15 cellular contexts compared by ENCODE assay signal in genomic region chr2:241001413-241002274, GRCh38. TPM values are rescaled to one million over a fixed set of nuclear protein-coding genes. Genes with fewer than 3 reads are reported as not detected.
DNase-seq lines count a peak whose midpoint lies in the region; ATAC-seq, FAIRE-seq and TF ChIP-seq lines count a peak whose summit lies in the region.
"Had no signal": no experiment of that assay in that cellular context is flagged by ENCODE, and none has a peak within 500 bp of the region (broad histone marks: within the 10 kb centered on the region; RNA-seq: fewer than 3 reads in every experiment).

No MANE protein-coding gene starts in this region.

- 74% methylated on average over 17 of the region's 21 CpGs for WGBS in HepG2 (ENCODE audit: low lambda C conversion rate)
- WGBS in sigmoid colon, 2 donors: 88 to 91% methylated on average over 21 of the region's 21 CpGs

- H3K79me2 ChIP-seq in HepG2 (ENCODE audit: insufficient read depth, low read length): no peaks in the 10 kb centered on the region

- TF ChIP-seq EP300 in HepG2 (IDR thresholded peaks at IDR 0.05; ENCODE audit: low read depth in 2 of 2, low read length in 2 of 2): no peak
- no peak for TF ChIP-seq EP300 in HepG2 (CRISPR knock-in tag; IDR thresholded peaks at IDR 0.05; ENCODE audit: borderline replicate concordance)
- TF ChIP-seq EP300 in sigmoid colon (IDR thresholded peaks at IDR 0.05): no peak

- peaks cover 7% of the 10 kb centered on the region for H3K36me3 Mint-ChIP-seq in T-helper 17 cell (ENCODE audit: low read depth)

- BruUV-seq in HepG2 (replicated peaks; lab: Mats Ljungman, UMichigan): no TSS peak

- H3K4me3 ChIP-seq in HepG2 (replicated peaks in 1 of 3; ENCODE audit: insufficient read depth in 1 of 3, low read depth in 2 of 3, low read length in 3 of 3) (no peak overlapping the region), sigmoid colon (no peak overlapping the region)
- H3K4me3 ChIP-seq: MG63 had no signal

- DNase-seq in ELF-1 (ENCODE audit: low read depth, low spot score): peak; percentile 5
- DNase-seq in T-helper 17 cell: no peak
- no peak for DNase-seq in HepG2 (ENCODE audit: low spot score)
- peak; percentile 57 for DNase-seq in sigmoid colon
- no peak for DNase-seq in amygdala (lab: John Stamatoyannopoulos, UW)
- DNase-seq in NCI-H128 (lab: John Stamatoyannopoulos, UW; ENCODE audit: unreplicated experiment): no peak
- DNase-seq: activated CD4-positive, CD25-positive, alpha-beta regulatory T cell; CD4-positive, alpha-beta memory T cell; MG63; NCI-H2081 treated with DMSO at 0.1 percent for 48 hours; RPMI8226 had no signal

- no peak overlapping the region for H3K27ac Mint-ChIP-seq in T-helper 17 cell

- H3K36me3 ChIP-seq in HepG2 (replicated peaks in 1 of 2; ENCODE audit: control insufficient read depth in 1 of 2, insufficient read depth in 2 of 2, low read length in 2 of 2) (no peaks in the 10 kb centered on the region), sigmoid colon (peaks cover 0 to 9% (median 0%) of the 10 kb centered on the region in 4 donors)

- H3K27me3 ChIP-seq in HepG2 (ENCODE audit: control insufficient read depth in 1 of 2, insufficient read depth in 2 of 2, low read length in 2 of 2) (peaks cover 6 to 31% of the 10 kb centered on the region in 2 experiments; a peak in 4 of 5 replicates), sigmoid colon (no peaks in the 10 kb centered on the region)
- H3K27me3 ChIP-seq: MG63 had no signal

- no peaks in the 10 kb centered on the region for H4K20me1 ChIP-seq in HepG2 (ENCODE audit: insufficient read depth, low read length)

- no peak overlapping the region for H3K4me2 ChIP-seq in HepG2 (ENCODE audit: low read depth, low read length)

- ATAC-seq in T-helper 17 cell (no peak), HepG2 (no peak), GM19452 (IDR thresholded peaks at IDR 0.05; ENCODE audit: unreplicated experiment) (no peak)

- CTCF ChIA-PET in HepG2 (lab: Yijun Ruan, JAX; ENCODE audit: low intra/inter-chr PET ratio, low total read pairs): no interaction called here

- H3K9me3 ChIP-seq in T-helper 17 cell (ENCODE audit: control insufficient read depth, low read length, poor library complexity, severe bottlenecking) (peaks cover 3% of the 10 kb centered on the region), HepG2 (ENCODE audit: low read length) (peaks cover 5% of the 10 kb centered on the region; the same call in 1 of the 2 replicates), sigmoid colon (peaks cover 4 to 20% (median 9%) of the 10 kb centered on the region in 4 donors)

- no peak overlapping the region for H3K9ac ChIP-seq in HepG2 (ENCODE audit: insufficient read depth, low read depth, low read length)

- no peak for FAIRE-seq in HepG2 (lab: Jason Lieb, UNC)
- FAIRE-seq: astrocyte, GM19239, HTR-8/SVneo had no signal

- H3K4me1 ChIP-seq in HepG2 (ENCODE audit: insufficient read depth, low read length): peaks cover 40% of the 10 kb centered on the region
- H3K4me1 ChIP-seq in sigmoid colon: peaks cover 0 to 20% (median 14%) of the 10 kb centered on the region in 4 donors

- peak overlapping the region; percentile 7 for H3K4me3 Mint-ChIP-seq in T-helper 17 cell

- no peak for TF ChIP-seq RAD21 in HepG2 (CRISPR knock-in tag; IDR thresholded peaks at IDR 0.05)

- peaks cover 21% of the 10 kb centered on the region for H3K27me3 Mint-ChIP-seq in T-helper 17 cell

- H2AFZ ChIP-seq in HepG2 (ENCODE audit: low read length): no peak overlapping the region

- H3K27ac ChIP-seq in HepG2 (ENCODE audit: extremely low read length, insufficient read depth, low read length): no peak overlapping the region
- no peak overlapping the region for H3K27ac ChIP-seq in sigmoid colon

- peaks cover 9% of the 10 kb centered on the region for H3K4me1 Mint-ChIP-seq in T-helper 17 cell

- peak; percentile 36 for TF ChIP-seq CTCF in HepG2 (CRISPR knock-in tag; IDR thresholded peaks at IDR 0.05)
- TF ChIP-seq CTCF in sigmoid colon (IDR thresholded peaks at IDR 0.05): no peak

- no peak for TF ChIP-seq POLR2A in HepG2 (IDR thresholded peaks at IDR 0.05; ENCODE audit: insufficient read depth in 1 of 2, low read depth in 2 of 2, low read length in 2 of 2)
- TF ChIP-seq POLR2A in sigmoid colon (IDR thresholded peaks at IDR 0.05): no peak

- in situ Hi-C loops in HepG2 (cut with HindIII; ENCODE audit: extremely low pct_ligation_motif_present, low pct_unique_long_range_greater_than_20kb): no loop called here

- POLR2A ChIA-PET in HepG2 (lab: Yijun Ruan, JAX): interaction anchor here (1.0 kb wide), 1 partner anchor 220 kb away, joined by 3 read pairs; no protein-coding TSS in a partner anchor

- intact Hi-C loops in HepG2 (cut with micrococcal nuclease; ENCODE audit: unreplicated experiment) (no loop called here), sigmoid colon (cut with DNase I) (no loop called here)

TF ChIP-seq in HepG2, 621 proteins besides CTCF, POLR2A, EP300 and RAD21 (continues in another document):
- TF ChIP-seq, protein P1, sequence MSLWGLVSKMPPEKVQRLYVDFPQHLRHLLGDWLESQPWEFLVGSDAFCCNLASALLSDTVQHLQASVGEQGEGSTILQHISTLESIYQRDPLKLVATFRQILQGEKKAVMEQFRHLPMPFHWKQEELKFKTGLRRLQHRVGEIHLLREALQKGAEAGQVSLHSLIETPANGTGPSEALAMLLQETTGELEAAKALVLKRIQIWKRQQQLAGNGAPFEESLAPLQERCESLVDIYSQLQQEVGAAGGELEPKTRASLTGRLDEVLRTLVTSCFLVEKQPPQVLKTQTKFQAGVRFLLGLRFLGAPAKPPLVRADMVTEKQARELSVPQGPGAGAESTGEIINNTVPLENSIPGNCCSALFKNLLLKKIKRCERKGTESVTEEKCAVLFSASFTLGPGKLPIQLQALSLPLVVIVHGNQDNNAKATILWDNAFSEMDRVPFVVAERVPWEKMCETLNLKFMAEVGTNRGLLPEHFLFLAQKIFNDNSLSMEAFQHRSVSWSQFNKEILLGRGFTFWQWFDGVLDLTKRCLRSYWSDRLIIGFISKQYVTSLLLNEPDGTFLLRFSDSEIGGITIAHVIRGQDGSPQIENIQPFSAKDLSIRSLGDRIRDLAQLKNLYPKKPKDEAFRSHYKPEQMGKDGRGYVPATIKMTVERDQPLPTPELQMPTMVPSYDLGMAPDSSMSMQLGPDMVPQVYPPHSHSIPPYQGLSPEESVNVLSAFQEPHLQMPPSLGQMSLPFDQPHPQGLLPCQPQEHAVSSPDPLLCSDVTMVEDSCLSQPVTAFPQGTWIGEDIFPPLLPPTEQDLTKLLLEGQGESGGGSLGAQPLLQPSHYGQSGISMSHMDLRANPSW (CRISPR knock-in tag; IDR thresholded peaks at IDR 0.05; ENCODE audit: borderline replicate concordance): no peak
- no peak for TF ChIP-seq ZNF263 (CRISPR knock-in tag; IDR thresholded peaks at IDR 0.05)
- no peak for TF ChIP-seq CSRNP2 (CRISPR knock-in tag; conservative IDR thresholded peaks at IDR 0.05; ENCODE audit: low read depth)
- no peak for TF ChIP-seq ZNF550 (CRISPR knock-in tag; IDR thresholded peaks at IDR 0.05; ENCODE audit: borderline replicate concordance)
- TF ChIP-seq, protein P2, sequence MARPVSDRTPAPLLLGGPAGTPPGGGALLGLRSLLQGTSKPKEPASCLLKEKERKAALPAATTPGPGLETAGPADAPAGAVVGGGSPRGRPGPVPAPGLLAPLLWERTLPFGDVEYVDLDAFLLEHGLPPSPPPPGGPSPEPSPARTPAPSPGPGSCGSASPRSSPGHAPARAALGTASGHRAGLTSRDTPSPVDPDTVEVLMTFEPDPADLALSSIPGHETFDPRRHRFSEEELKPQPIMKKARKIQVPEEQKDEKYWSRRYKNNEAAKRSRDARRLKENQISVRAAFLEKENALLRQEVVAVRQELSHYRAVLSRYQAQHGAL (CRISPR knock-in tag; IDR thresholded peaks at IDR 0.05; ENCODE audit: not compliant biosample characterization): no peak
- TF ChIP-seq SP5 (CRISPR knock-in tag; IDR thresholded peaks at IDR 0.05; ENCODE audit: borderline replicate concordance, low read depth): no peak
- no peak for TF ChIP-seq MXD4 (CRISPR knock-in tag; IDR thresholded peaks at IDR 0.05)

RNA-seq across cellular contexts. Expression of gene SNED1, which starts 3.2 kb away (rescaled TPM):
- total RNA-seq in T-helper 17 cell (10 to 100 TPM; 42.0 to 72.1 TPM), HepG2 (2016; rRNA removed; fragmentation: Illumina TruSeq; extraction: Trizol) (0.15 TPM in 1 of 2 replicates, not detected in the other), sigmoid colon (10 to 100 TPM in 3 of 4 donors, 1 to 10 TPM in 1; 8.3 to 37.1 (median 17.0) TPM)
- total RNA-seq in HepG2 (2016; cell fraction: cytosol; rRNA removed; fragmentation: Illumina TruSeq; extraction: Trizol; ENCODE audit: low read depth): 0.09 and 0.10 TPM in 2 replicates
- total RNA-seq in HepG2 (2016; cell fraction: insoluble cytoplasmic fraction; rRNA removed; fragmentation: Illumina TruSeq; extraction: Trizol): 0.03 and 0.26 TPM in 2 replicates
- total RNA-seq in HepG2 (2016; cell fraction: membrane; rRNA removed; fragmentation: Illumina TruSeq; extraction: Trizol): 0.10 and 0.12 TPM in 2 replicates
- 0.13 and 0.62 TPM in 2 replicates for total RNA-seq in HepG2 (2016; cell fraction: nucleus; rRNA removed; fragmentation: Illumina TruSeq; extraction: Trizol)
- polyA plus RNA-seq in HepG2 (2011; rRNA removed) (0.35 and 0.65 TPM in 2 replicates), sigmoid colon (1 to 10 TPM in 2 of 3 donors, under 1 TPM in 1; 0.69 to 6.3 (median 3.0) TPM)
- polyA plus RNA-seq in HepG2 (2011; cell fraction: cytosol; rRNA removed): 0.06 and 0.32 TPM in 2 replicates
- 1.2 and 1.4 TPM in 2 replicates for polyA plus RNA-seq in HepG2 (2011; cell fraction: nucleus; rRNA removed)
- polyA plus RNA-seq in HepG2 (2012): 0.31 and 0.46 TPM in 2 replicates
- 0.03 and 0.10 TPM in 2 replicates for polyA plus RNA-seq in HepG2 (2016; cell fraction: cytosol; fragmentation: Illumina TruSeq; extraction: Trizol; ENCODE audit: low read depth)
- 0.04 and 0.24 TPM in 2 replicates for polyA plus RNA-seq in HepG2 (2016; cell fraction: insoluble cytoplasmic fraction; fragmentation: Illumina TruSeq; extraction: Trizol; ENCODE audit: low read depth)
- 0.02 and 0.09 TPM in 2 replicates for polyA plus RNA-seq in HepG2 (2016; cell fraction: membrane; fragmentation: Illumina TruSeq; extraction: Trizol; ENCODE audit: low read depth)
- polyA plus RNA-seq in HepG2 (2016; cell fraction: nucleus; fragmentation: Illumina TruSeq; extraction: Trizol; ENCODE audit: insufficient read depth, low read depth): 0.19 and 1.7 TPM in 2 replicates
- polyA minus RNA-seq in HepG2 (2011; rRNA and poly(A)+ RNA removed; ENCODE audit: low replicate concordance): 0.96 and 3.2 TPM in 2 replicates
- polyA minus RNA-seq in HepG2 (2011; cell fraction: cytosol; rRNA and poly(A)+ RNA removed): 0.44 and 0.79 TPM in 2 replicates
- polyA minus RNA-seq in HepG2 (2011; cell fraction: nucleus; rRNA and poly(A)+ RNA removed): 0.52 and 0.99 TPM in 2 replicates

Comparison
In these comparisons a context has a peak if more than half of its experiments do, and no peak if none do; other contexts are left out.
1. DNase-seq: peak in ELF-1 (single experiment) and sigmoid colon (single experiment); none in T-helper 17 cell (0 of 3), HepG2 (single experiment), amygdala (0 of 56) and NCI-H128 (single experiment).
2. RNA of gene SNED1, which starts 3.2 kb away (total RNA-seq): 42.0 to 72.1 TPM in T-helper 17 cell and 8.3 to 37.1 TPM in sigmoid colon; 0.03 to 0.62 TPM in HepG2; every median in the first group is over 4 times any median in the second.